1 cellular context compared by ENCODE assay signal in genomic region chr12:4506870-4507269, GRCh38.
TF ChIP-seq lines count a peak whose summit lies in the region.

No MANE protein-coding gene starts in this region.

TF ChIP-seq in WTC11, 78 proteins besides CTCF, POLR2A, EP300 and RAD21 (continued from another document):
- TF ChIP-seq IRF1 (CRISPR knock-in tag; IDR thresholded peaks at IDR 0.05): no peak
- TF ChIP-seq PRDM15 (CRISPR knock-in tag; IDR thresholded peaks at IDR 0.05): no peak
- no peak for TF ChIP-seq JAZF1 (CRISPR knock-in tag; IDR thresholded peaks at IDR 0.05)
- TF ChIP-seq ZSCAN18 (CRISPR knock-in tag; IDR thresholded peaks at IDR 0.05): no peak
- TF ChIP-seq TP53 (CRISPR knock-in tag; IDR thresholded peaks at IDR 0.05): no peak
- no peak for TF ChIP-seq ZNF281 (CRISPR knock-in tag; IDR thresholded peaks at IDR 0.05)
- TF ChIP-seq NFATC4 (CRISPR knock-in tag; IDR thresholded peaks at IDR 0.05): no peak
- no peak for TF ChIP-seq MXD4 (CRISPR knock-in tag; IDR thresholded peaks at IDR 0.05; ENCODE audit: borderline replicate concordance)
